Comparison of ENCODE assay signal across 31 cellular contexts in the genomic region with DNA sequence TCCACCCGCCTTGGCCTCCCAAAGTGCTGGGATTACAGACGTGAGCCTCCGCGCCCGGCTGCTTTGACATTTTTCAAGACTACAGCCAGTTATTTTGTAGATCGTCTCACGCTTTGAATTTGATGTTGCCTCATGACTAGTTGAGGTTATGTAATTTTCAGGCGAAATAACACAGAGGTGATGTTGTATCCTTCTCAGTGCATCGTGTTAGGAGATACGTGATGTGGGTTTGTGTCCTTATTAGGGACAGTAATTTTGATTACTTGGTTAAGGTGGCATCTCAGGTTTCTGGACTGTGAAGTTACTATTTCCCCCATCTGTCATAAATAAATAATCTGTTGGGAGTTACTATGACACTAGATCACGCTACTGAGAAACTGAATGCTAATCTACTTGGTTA.
"Had no signal": no experiment of that assay in that cellular context is flagged by ENCODE, and none has a peak within 500 bp of the region (broad histone marks: within the 10 kb centered on the region; RNA-seq: fewer than 3 reads in every experiment).

No MANE protein-coding gene starts in this region.

- DNase-seq: activated CD4-positive, alpha-beta T cell treated with anti-CD3 and anti-CD28 coated beads, Interleukin-2, amount 10 ng/mL, durations not matched to agents 24 days and 14 days; activated CD4-positive, alpha-beta T cell treated with anti-CD3 and anti-CD28 coated beads, Interleukin-2, amount 50 U/mL, for 4 hours; activated CD8-positive, alpha-beta T cell treated with anti-CD3 and anti-CD28 coated beads for 36 hours; activated effector memory CD4-positive, alpha-beta T cell treated with anti-CD3 and anti-CD28 coated beads, Interleukin-2, amount 50 U/mL, for 16 hours; activated naive CD4-positive, alpha-beta T cell; activated naive CD4-positive, alpha-beta T cell treated with anti-CD3 and anti-CD28 coated beads, Interleukin-2, amount 50 U/mL, for 16 hours; activated naive CD8-positive, alpha-beta T cell treated with anti-CD3 and anti-CD28 coated beads for 36 hours; activated T-cell treated with anti-CD3 and anti-CD28 coated beads, Interleukin-2, amount 50 U/mL, for 1 hour; activated T-cell treated with anti-CD3 and anti-CD28 coated beads, Interleukin-2, amount 50 U/mL, for 72 hours; amniotic stem cell; aorta; brain microvascular endothelial cell; NCI-H1092 treated with DMSO at 0.1 percent for 48 hours; NCI-H1417; NCI-H146; NCI-H187; NCI-H2029 treated with DMSO at 0.1 percent for 48 hours; NCI-H345; NCI-H524 treated with DMSO at 0.1 percent for 48 hours; PC-9; SIG-M5; SW 1271; T-helper 1 cell; T1000 had no signal

- H3K4me1 Mint-ChIP-seq: activated CD4-positive, alpha-beta T cell treated with anti-CD3 and anti-CD28 coated beads, Interleukin-2, amount 10 ng/mL, durations not matched to agents 24 days and 14 days; activated naive CD8-positive, alpha-beta T cell treated with anti-CD3 and anti-CD28 coated beads for 36 hours; activated T-helper 17 cell treated with anti-CD3 and anti-CD28 coated beads, Interleukin-2, amount 50 U/mL, for 72 hours; central memory CD8-positive, alpha-beta T cell had no signal

- H3K4me3 Mint-ChIP-seq: activated CD4-positive, alpha-beta T cell treated with anti-CD3 and anti-CD28 coated beads, Interleukin-2, amount 10 ng/mL, durations not matched to agents 24 days and 14 days; activated CD8-positive, alpha-beta T cell treated with anti-CD3 and anti-CD28 coated beads for 36 hours; activated naive CD8-positive, alpha-beta T cell treated with anti-CD3 and anti-CD28 coated beads for 36 hours; activated T-cell treated with anti-CD3 and anti-CD28 coated beads, Interleukin-2, amount 50 U/mL, for 72 hours; activated T-helper 17 cell treated with anti-CD3 and anti-CD28 coated beads, Interleukin-2, amount 50 U/mL, for 72 hours; central memory CD8-positive, alpha-beta T cell had no signal

- H3K27me3 ChIP-seq: brain microvascular endothelial cell had no signal

- H3K4me3 ChIP-seq: K562, PC-9 had no signal

- H3K9me3 Mint-ChIP-seq: activated CD4-positive, alpha-beta T cell treated with anti-CD3 and anti-CD28 coated beads, Interleukin-2, amount 10 ng/mL, durations not matched to agents 24 days and 14 days; activated CD8-positive, alpha-beta T cell treated with anti-CD3 and anti-CD28 coated beads for 36 hours; activated T-cell treated with anti-CD3 and anti-CD28 coated beads, Interleukin-2, amount 50 U/mL, for 72 hours; activated T-helper 17 cell treated with anti-CD3 and anti-CD28 coated beads, Interleukin-2, amount 50 U/mL, for 72 hours; central memory CD8-positive, alpha-beta T cell had no signal

- H3K27me3 Mint-ChIP-seq: activated CD4-positive, alpha-beta T cell treated with anti-CD3 and anti-CD28 coated beads, Interleukin-2, amount 10 ng/mL, durations not matched to agents 24 days and 14 days; activated T-helper 17 cell treated with anti-CD3 and anti-CD28 coated beads, Interleukin-2, amount 50 U/mL, for 72 hours; central memory CD8-positive, alpha-beta T cell had no signal

- H3K4me2 ChIP-seq: PC-9 had no signal

- FAIRE-seq: K562, RCC 7860, TTC549 had no signal

- ATAC-seq: activated CD8-positive, alpha-beta T cell treated with anti-CD3 and anti-CD28 coated beads for 36 hours; activated T-cell treated with anti-CD3 and anti-CD28 coated beads, Interleukin-2, amount 50 U/mL, for 72 hours; activated T-helper 17 cell treated with anti-CD3 and anti-CD28 coated beads, Interleukin-2, amount 50 U/mL, for 72 hours; K562; Right ventricle myocardium inferior had no signal

- H3K27ac Mint-ChIP-seq: activated CD4-positive, alpha-beta T cell treated with anti-CD3 and anti-CD28 coated beads, Interleukin-2, amount 10 ng/mL, durations not matched to agents 24 days and 14 days; activated CD8-positive, alpha-beta T cell treated with anti-CD3 and anti-CD28 coated beads for 36 hours; activated naive CD8-positive, alpha-beta T cell treated with anti-CD3 and anti-CD28 coated beads for 36 hours; activated T-cell treated with anti-CD3 and anti-CD28 coated beads, Interleukin-2, amount 50 U/mL, for 72 hours; activated T-helper 17 cell treated with anti-CD3 and anti-CD28 coated beads, Interleukin-2, amount 50 U/mL, for 72 hours had no signal

- H2AFZ ChIP-seq: PC-9 had no signal

- H3K27ac ChIP-seq: brain microvascular endothelial cell, RWPE1 had no signal
